In the genomic region with DNA sequence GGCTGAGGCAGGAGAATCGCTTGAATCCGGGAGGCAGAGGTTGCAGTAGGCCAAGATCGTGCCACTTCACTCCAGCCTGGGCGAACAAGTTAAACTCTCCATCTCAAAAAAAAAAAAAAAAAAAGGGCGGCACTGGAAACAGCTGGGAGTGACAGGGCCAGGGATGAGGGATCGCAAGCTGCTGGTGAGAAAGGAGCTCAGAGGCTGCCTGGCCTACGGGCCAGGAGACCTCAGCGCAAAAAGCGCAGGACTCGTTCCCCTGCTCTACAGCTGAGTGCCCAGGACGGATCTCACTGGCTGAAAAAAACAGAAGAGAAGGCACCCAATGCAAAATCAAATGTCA, we compare ENCODE assay signal across 1 cellular context.
TF ChIP-seq lines count a peak whose summit lies in the region.

No MANE protein-coding gene starts in this region.

TF ChIP-seq in HCT116, 20 proteins besides CTCF, POLR2A, EP300 and RAD21 (continued from another document):
- TF ChIP-seq, protein P1, sequence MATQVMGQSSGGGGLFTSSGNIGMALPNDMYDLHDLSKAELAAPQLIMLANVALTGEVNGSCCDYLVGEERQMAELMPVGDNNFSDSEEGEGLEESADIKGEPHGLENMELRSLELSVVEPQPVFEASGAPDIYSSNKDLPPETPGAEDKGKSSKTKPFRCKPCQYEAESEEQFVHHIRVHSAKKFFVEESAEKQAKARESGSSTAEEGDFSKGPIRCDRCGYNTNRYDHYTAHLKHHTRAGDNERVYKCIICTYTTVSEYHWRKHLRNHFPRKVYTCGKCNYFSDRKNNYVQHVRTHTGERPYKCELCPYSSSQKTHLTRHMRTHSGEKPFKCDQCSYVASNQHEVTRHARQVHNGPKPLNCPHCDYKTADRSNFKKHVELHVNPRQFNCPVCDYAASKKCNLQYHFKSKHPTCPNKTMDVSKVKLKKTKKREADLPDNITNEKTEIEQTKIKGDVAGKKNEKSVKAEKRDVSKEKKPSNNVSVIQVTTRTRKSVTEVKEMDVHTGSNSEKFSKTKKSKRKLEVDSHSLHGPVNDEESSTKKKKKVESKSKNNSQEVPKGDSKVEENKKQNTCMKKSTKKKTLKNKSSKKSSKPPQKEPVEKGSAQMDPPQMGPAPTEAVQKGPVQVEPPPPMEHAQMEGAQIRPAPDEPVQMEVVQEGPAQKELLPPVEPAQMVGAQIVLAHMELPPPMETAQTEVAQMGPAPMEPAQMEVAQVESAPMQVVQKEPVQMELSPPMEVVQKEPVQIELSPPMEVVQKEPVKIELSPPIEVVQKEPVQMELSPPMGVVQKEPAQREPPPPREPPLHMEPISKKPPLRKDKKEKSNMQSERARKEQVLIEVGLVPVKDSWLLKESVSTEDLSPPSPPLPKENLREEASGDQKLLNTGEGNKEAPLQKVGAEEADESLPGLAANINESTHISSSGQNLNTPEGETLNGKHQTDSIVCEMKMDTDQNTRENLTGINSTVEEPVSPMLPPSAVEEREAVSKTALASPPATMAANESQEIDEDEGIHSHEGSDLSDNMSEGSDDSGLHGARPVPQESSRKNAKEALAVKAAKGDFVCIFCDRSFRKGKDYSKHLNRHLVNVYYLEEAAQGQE (IDR thresholded peaks at IDR 0.05; ENCODE audit: low read depth): no peak
